ENCODE assay signal across 1 cellular context in genomic region chr17:31286587-31286986, GRCh38.
TF ChIP-seq lines count a peak whose summit lies in the region.

No MANE protein-coding gene starts in this region.

TF ChIP-seq in H1, 55 proteins besides CTCF, POLR2A, EP300 and RAD21:
- TF ChIP-seq E2F6 (IDR thresholded peaks at IDR 0.05): no peak
- no peak for TF ChIP-seq RFX5 (IDR thresholded peaks at IDR 0.05; ENCODE audit: borderline replicate concordance, low read depth, low read length)
- TF ChIP-seq CBX5 (IDR thresholded peaks at IDR 0.05; ENCODE audit: low read depth, low read length): no peak
- TF ChIP-seq CBX8 (IDR thresholded peaks at IDR 0.05; ENCODE audit: borderline replicate concordance, low read depth, low read length): no peak
- no peak for TF ChIP-seq BRCA1 (IDR thresholded peaks at IDR 0.05; ENCODE audit: low read depth, low read length)
- no peak for TF ChIP-seq YY1 (IDR thresholded peaks at IDR 0.05; ENCODE audit: low read depth, low read length)
- TF ChIP-seq TCF12 (IDR thresholded peaks at IDR 0.05; ENCODE audit: low read depth, low read length): no peak
- TF ChIP-seq FOSL1 (IDR thresholded peaks at IDR 0.05; ENCODE audit: insufficient read depth, low read depth, low read length): no peak
- no peak for TF ChIP-seq HDAC6 (IDR thresholded peaks at IDR 0.05; ENCODE audit: low read depth, low read length)
- no peak for TF ChIP-seq BACH1 (IDR thresholded peaks at IDR 0.05; ENCODE audit: low read length)
